In genomic region chr13:49296659-49297058, GRCh38 we compare ENCODE assay signal across 39 cellular contexts.
"Had no signal": no experiment of that assay in that cellular context is flagged by ENCODE, and none has a peak within 500 bp of the region (broad histone marks: within the 10 kb centered on the region; RNA-seq: fewer than 3 reads in every experiment).

No MANE protein-coding gene starts in this region.

- H3K4me3 Mint-ChIP-seq: activated naive CD4-positive, alpha-beta T cell treated with anti-CD3 and anti-CD28 coated beads for 36 hours; activated naive CD4-positive, alpha-beta T cell treated with anti-CD3 and anti-CD28 coated beads, Interleukin-2, amount 10 ng/mL, durations not matched to agents 7 days and 5 days; activated naive CD4-positive, alpha-beta T cell treated with anti-CD3 and anti-CD28 coated beads, Interleukin-2, amount 50 U/mL, for 24 hours; activated naive CD8-positive, alpha-beta T cell; activated naive CD8-positive, alpha-beta T cell treated with anti-CD3 and anti-CD28 coated beads for 36 hours; activated naive CD8-positive, alpha-beta T cell treated with anti-CD3 and anti-CD28 coated beads, Interleukin-2, amount 10 ng/mL, durations not matched to agents 7 days and 5 days; activated naive CD8-positive, alpha-beta T cell treated with anti-CD3 and anti-CD28 coated beads, Interleukin-2, amount 50 U/mL, for 24 hours; activated T-cell treated with anti-CD3 and anti-CD28 coated beads, Interleukin-2, amount 50 U/mL, for 24 hours; activated T-cell treated with anti-CD3 and anti-CD28 coated beads, Interleukin-2, amount 50 U/mL, for 4 hours; activated T-cell treated with anti-CD3 and anti-CD28 coated beads, Interleukin-2, amount 50 U/mL, for 72 hours; activated T-helper 1 cell treated with anti-CD3 and anti-CD28 coated beads, Interleukin-12 subunit alpha, Interleukin-12 subunit beta, Interleukin-2, Interleukin-4 antibody, amounts not matched to agents 30 ng/mL and 10 ng/mL and 1 ng/mL, durations not matched to agents 14 hours and 24 hours and 36 hours; activated T-helper 17 cell treated with anti-CD3 and anti-CD28 coated beads, Interleukin-2, amount 50 U/mL, for 72 hours; brain; central memory CD8-positive, alpha-beta T cell had no signal

- H3K27ac ChIP-seq: adrenal gland, ascending aorta, body of pancreas, brain microvascular endothelial cell, breast epithelium, cardiac muscle cell had no signal

- H3K36me3 ChIP-seq: adrenal gland, ascending aorta, brain microvascular endothelial cell, breast epithelium, cardiac muscle cell had no signal

- ATAC-seq: activated naive CD4-positive, alpha-beta T cell treated with anti-CD3 and anti-CD28 coated beads, Interleukin-2, amount 50 U/mL, for 72 hours; activated naive CD8-positive, alpha-beta T cell treated with anti-CD3 and anti-CD28 coated beads, Interleukin-2, amount 50 U/mL, for 24 hours; activated T-cell treated with anti-CD3 and anti-CD28 coated beads, Interleukin-2, amount 50 U/mL, for 4 hours; activated T-cell treated with anti-CD3 and anti-CD28 coated beads, Interleukin-2, amount 50 U/mL, for 72 hours; activated T-helper 17 cell treated with anti-CD3 and anti-CD28 coated beads, Interleukin-2, amount 50 U/mL, for 72 hours; body of pancreas had no signal

- H3K9me3 Mint-ChIP-seq: activated naive CD4-positive, alpha-beta T cell treated with anti-CD3 and anti-CD28 coated beads for 36 hours; activated naive CD4-positive, alpha-beta T cell treated with anti-CD3 and anti-CD28 coated beads, Interleukin-2, amount 10 ng/mL, durations not matched to agents 7 days and 5 days; activated naive CD4-positive, alpha-beta T cell treated with anti-CD3 and anti-CD28 coated beads, Interleukin-2, amount 50 U/mL, for 24 hours; activated naive CD4-positive, alpha-beta T cell treated with anti-CD3 and anti-CD28 coated beads, Interleukin-2, amount 50 U/mL, for 72 hours; activated naive CD8-positive, alpha-beta T cell treated with anti-CD3 and anti-CD28 coated beads for 36 hours; activated naive CD8-positive, alpha-beta T cell treated with anti-CD3 and anti-CD28 coated beads, Interleukin-2, amount 10 ng/mL, durations not matched to agents 7 days and 5 days; activated naive CD8-positive, alpha-beta T cell treated with anti-CD3 and anti-CD28 coated beads, Interleukin-2, amount 50 U/mL, for 24 hours; activated T-cell treated with anti-CD3 and anti-CD28 coated beads, Interleukin-2, amount 50 U/mL, for 24 hours; activated T-cell treated with anti-CD3 and anti-CD28 coated beads, Interleukin-2, amount 50 U/mL, for 4 hours; activated T-cell treated with anti-CD3 and anti-CD28 coated beads, Interleukin-2, amount 50 U/mL, for 72 hours; activated T-helper 1 cell treated with anti-CD3 and anti-CD28 coated beads, Interleukin-12 subunit alpha, Interleukin-12 subunit beta, Interleukin-2, Interleukin-4 antibody, amounts not matched to agents 30 ng/mL and 10 ng/mL and 1 ng/mL, durations not matched to agents 14 hours and 24 hours and 36 hours; activated T-helper 17 cell treated with anti-CD3 and anti-CD28 coated beads, Interleukin-2, amount 50 U/mL, for 72 hours; activated T-helper 2 cell treated with anti-CD3 and anti-CD28 coated beads, Interferon-gamma antibody, Interleukin-2, Interleukin-4, amounts not matched to agents 10 μg/mL and 5 μg/mL and 100 μg/mL, durations not matched to agents 14 hours and 24 hours and 36 hours; brain; central memory CD8-positive, alpha-beta T cell had no signal

- DNase-seq: activated effector memory CD4-positive, alpha-beta T cell treated with anti-CD3 and anti-CD28 coated beads, Interleukin-2, amount 50 U/mL, for 16 hours; activated effector memory CD4-positive, alpha-beta T cell treated with Interleukin-2 at 50 U/mL for 16 hours; activated gamma-delta T cell; activated gamma-delta T cell treated with Interleukin-2 at 50 U/mL for 16 hours; activated naive CD4-positive, alpha-beta T cell; activated naive CD4-positive, alpha-beta T cell treated with anti-CD3 and anti-CD28 coated beads for 36 hours; activated naive CD4-positive, alpha-beta T cell treated with anti-CD3 and anti-CD28 coated beads, Interleukin-2, amount 10 ng/mL, durations not matched to agents 7 days and 5 days; activated naive CD4-positive, alpha-beta T cell treated with anti-CD3 and anti-CD28 coated beads, Interleukin-2, amount 50 U/mL, for 16 hours; activated naive CD4-positive, alpha-beta T cell treated with Interleukin-2 at 50 U/mL for 16 hours; activated naive CD8-positive, alpha-beta T cell treated with anti-CD3 and anti-CD28 coated beads for 36 hours; activated naive CD8-positive, alpha-beta T cell treated with anti-CD3 and anti-CD28 coated beads, Interleukin-2, amount 10 ng/mL, durations not matched to agents 7 days and 5 days; activated naive CD8-positive, alpha-beta T cell treated with anti-CD3 and anti-CD28 coated beads, Interleukin-2, amount 50 U/mL, for 24 hours; activated T-cell treated with anti-CD3 and anti-CD28 coated beads for 4 hours; activated T-cell treated with anti-CD3 and anti-CD28 coated beads, Interleukin-2, amount 50 U/mL, for 1 hour; activated T-cell treated with anti-CD3 and anti-CD28 coated beads, Interleukin-2, amount 50 U/mL, for 24 hours; activated T-cell treated with anti-CD3 and anti-CD28 coated beads, Interleukin-2, amount 50 U/mL, for 4 hours; activated T-cell treated with anti-CD3 and anti-CD28 coated beads, Interleukin-2, amount 50 U/mL, for 48 hours; activated T-cell treated with anti-CD3 and anti-CD28 coated beads, Interleukin-2, amount 50 U/mL, for 72 hours; adrenal gland; amniotic stem cell; aorta; body of pancreas; brain microvascular endothelial cell; caudate nucleus; central memory CD4-positive, alpha-beta T cell; cerebellar nuclear complex had no signal

- FAIRE-seq: astrocyte, bronchial epithelial cell had no signal

- H3K27ac Mint-ChIP-seq: activated naive CD4-positive, alpha-beta T cell treated with anti-CD3 and anti-CD28 coated beads for 36 hours; activated naive CD4-positive, alpha-beta T cell treated with anti-CD3 and anti-CD28 coated beads, Interleukin-2, amount 10 ng/mL, durations not matched to agents 7 days and 5 days; activated naive CD4-positive, alpha-beta T cell treated with anti-CD3 and anti-CD28 coated beads, Interleukin-2, amount 50 U/mL, for 24 hours; activated naive CD8-positive, alpha-beta T cell; activated naive CD8-positive, alpha-beta T cell treated with anti-CD3 and anti-CD28 coated beads for 36 hours; activated naive CD8-positive, alpha-beta T cell treated with anti-CD3 and anti-CD28 coated beads, Interleukin-2, amount 10 ng/mL, durations not matched to agents 7 days and 5 days; activated naive CD8-positive, alpha-beta T cell treated with anti-CD3 and anti-CD28 coated beads, Interleukin-2, amount 50 U/mL, for 24 hours; activated T-cell treated with anti-CD3 and anti-CD28 coated beads, Interleukin-2, amount 50 U/mL, for 24 hours; activated T-cell treated with anti-CD3 and anti-CD28 coated beads, Interleukin-2, amount 50 U/mL, for 72 hours; activated T-helper 1 cell treated with anti-CD3 and anti-CD28 coated beads, Interleukin-12 subunit alpha, Interleukin-12 subunit beta, Interleukin-2, Interleukin-4 antibody, amounts not matched to agents 30 ng/mL and 10 ng/mL and 1 ng/mL, durations not matched to agents 14 hours and 24 hours and 36 hours; activated T-helper 17 cell treated with anti-CD3 and anti-CD28 coated beads, Interleukin-2, amount 50 U/mL, for 72 hours; activated T-helper 2 cell treated with anti-CD3 and anti-CD28 coated beads, Interferon-gamma antibody, Interleukin-2, Interleukin-4, amounts not matched to agents 10 μg/mL and 5 μg/mL and 100 μg/mL, durations not matched to agents 14 hours and 24 hours and 36 hours; brain had no signal

- H3K36me3 Mint-ChIP-seq: activated naive CD4-positive, alpha-beta T cell treated with anti-CD3 and anti-CD28 coated beads, Interleukin-2, amount 50 U/mL, for 72 hours had no signal

- H3K27me3 ChIP-seq: adrenal gland, ascending aorta, body of pancreas, brain microvascular endothelial cell, breast epithelium, cardiac muscle cell had no signal

- H3K9me3 ChIP-seq: adrenal gland, ascending aorta, body of pancreas, breast epithelium had no signal

- H3K27me3 Mint-ChIP-seq: activated naive CD4-positive, alpha-beta T cell treated with anti-CD3 and anti-CD28 coated beads, Interleukin-2, amount 10 ng/mL, durations not matched to agents 7 days and 5 days; activated naive CD4-positive, alpha-beta T cell treated with anti-CD3 and anti-CD28 coated beads, Interleukin-2, amount 50 U/mL, for 24 hours; activated naive CD8-positive, alpha-beta T cell; activated naive CD8-positive, alpha-beta T cell treated with anti-CD3 and anti-CD28 coated beads for 36 hours; activated naive CD8-positive, alpha-beta T cell treated with anti-CD3 and anti-CD28 coated beads, Interleukin-2, amount 10 ng/mL, durations not matched to agents 7 days and 5 days; activated naive CD8-positive, alpha-beta T cell treated with anti-CD3 and anti-CD28 coated beads, Interleukin-2, amount 50 U/mL, for 24 hours; activated T-cell treated with anti-CD3 and anti-CD28 coated beads, Interleukin-2, amount 50 U/mL, for 24 hours; activated T-helper 17 cell treated with anti-CD3 and anti-CD28 coated beads, Interleukin-2, amount 50 U/mL, for 72 hours; brain; central memory CD8-positive, alpha-beta T cell had no signal

- H3K4me3 ChIP-seq: adrenal gland, ascending aorta, body of pancreas, breast epithelium, cardiac muscle cell had no signal
